Comparison of ENCODE assay signal across 21 cellular contexts in the genomic region with DNA sequence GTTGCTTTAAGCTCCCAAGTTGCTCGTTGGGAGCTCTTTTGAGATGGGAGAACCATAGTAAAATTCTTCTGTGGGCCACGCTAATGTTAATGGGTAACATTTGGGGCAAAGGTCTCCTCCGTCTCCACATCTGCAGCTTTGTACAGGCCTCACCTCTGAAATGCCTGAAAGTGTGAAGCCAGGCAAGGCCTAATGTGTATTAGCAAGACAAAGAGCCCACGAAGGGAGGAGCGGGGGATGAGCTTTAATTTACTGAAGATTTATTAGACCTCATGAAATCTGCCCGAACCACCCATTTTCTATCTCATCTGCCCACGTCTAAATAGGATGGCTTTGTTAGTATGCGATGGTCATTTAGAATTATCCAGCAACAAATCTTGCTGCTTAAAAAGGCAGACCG.
DNase-seq lines count a peak whose midpoint lies in the region; ATAC-seq and TF ChIP-seq lines count a peak whose summit lies in the region.
"Had no signal": no experiment of that assay in that cellular context is flagged by ENCODE, and none has a peak within 500 bp of the region (broad histone marks: within the 10 kb centered on the region; RNA-seq: fewer than 3 reads in every experiment).

No MANE protein-coding gene starts in this region.

- H3K27ac Mint-ChIP-seq in WTC11 (no peak overlapping the region), endodermal cell (no peak overlapping the region), neural crest cell (ENCODE audit: unreplicated experiment) (peak overlapping the region; percentile 66)
- H3K27ac Mint-ChIP-seq: CD4-positive, CD25-positive, alpha-beta regulatory T cell; CD8-positive, alpha-beta memory T cell; HFFc6 had no signal

- peaks cover 11% of the 10 kb centered on the region for H3K9me3 Mint-ChIP-seq in WTC11
- H3K9me3 Mint-ChIP-seq in endodermal cell: peaks cover 4% of the 10 kb centered on the region
- peaks cover 3% of the 10 kb centered on the region for H3K9me3 Mint-ChIP-seq in neural crest cell
- H3K9me3 Mint-ChIP-seq: CD8-positive, alpha-beta memory T cell had no signal

- H3K9me3 ChIP-seq in endodermal cell (ENCODE audit: control insufficient read depth, low read length): peaks cover 5% of the 10 kb centered on the region
- H3K9me3 ChIP-seq: BE2C had no signal

- no peak for DNase-seq in WTC11 (ENCODE audit: low spot score)
- DNase-seq in endodermal cell: no peak
- DNase-seq in neural crest cell (ENCODE audit: low read depth, low spot score): no peak
- DNase-seq in retina: peak; percentile 27
- no peak for DNase-seq in mucosa of gallbladder (ENCODE audit: low spot score)
- no peak for DNase-seq in HPDE6-E6E7 (ENCODE audit: extremely low spot score)
- DNase-seq in stimulated activated CD4-positive, alpha-beta T cell treated with anti-CD3 and anti-CD28 coated beads, Interleukin-2, amount 100 ng/mL, for 48 hours: no peak
- DNase-seq: ACHN; BE2C; C1 segment of cervical spinal cord; CD4-positive, CD25-positive, alpha-beta regulatory T cell; CD8-positive, alpha-beta memory T cell; COR-L47; DMS 273 treated with DMSO at 0.1 percent for 48 hours; DMS53; HFFc6; IMR-90 had no signal

- H3K36me3 Mint-ChIP-seq in WTC11 (peaks cover 2% of the 10 kb centered on the region; the same call in 1 of the 2 replicates), endodermal cell (ENCODE audit: low read depth) (no peaks in the 10 kb centered on the region), neural crest cell (ENCODE audit: low read depth) (peaks cover 16% of the 10 kb centered on the region)
- H3K36me3 Mint-ChIP-seq: CD4-positive, CD25-positive, alpha-beta regulatory T cell; CD8-positive, alpha-beta memory T cell had no signal

- H3K27me3 ChIP-seq in endodermal cell (ENCODE audit: control insufficient read depth, insufficient read depth, low read length, poor library complexity, severe bottlenecking): no peaks in the 10 kb centered on the region
- H3K27me3 ChIP-seq: BE2C had no signal

- POLR2A ChIA-PET in WTC11 (lab: Charles Lee): interaction anchor here (0.9 kb wide), 1 partner anchor 17 kb away, joined by 3 read pairs; no protein-coding TSS in a partner anchor

- H3K4me3 ChIP-seq in endodermal cell (ENCODE audit: low read length): no peak overlapping the region
- H3K4me3 ChIP-seq: K562 had no signal

- CTCF ChIA-PET in WTC11 (lab: Charles Lee): interaction anchor here (2.3 kb wide), 1 partner anchor 300 kb away, joined by 4 read pairs; no protein-coding TSS in a partner anchor

- H3K4me1 ChIP-seq in endodermal cell (ENCODE audit: control insufficient read depth, insufficient read depth, low read length): no peaks in the 10 kb centered on the region
- H3K4me1 ChIP-seq: BE2C had no signal

- 60 to 78% methylated on average over 7 to 9 of the region's 9 CpGs for whole genome bisulfite sequencing in endodermal cell (ENCODE audit: insufficient coverage in 1 of 2, insufficient read length in 1 of 2), 2 experiments

- H3K27ac ChIP-seq in endodermal cell (ENCODE audit: low read depth, low read length): peak overlapping the region; percentile 58
- H3K27ac ChIP-seq: HL-60 had no signal

- H3K27me3 Mint-ChIP-seq in WTC11 (ENCODE audit: low read depth) (no peaks in the 10 kb centered on the region), endodermal cell (ENCODE audit: insufficient read depth) (no peaks in the 10 kb centered on the region), neural crest cell (ENCODE audit: low read depth) (no peaks in the 10 kb centered on the region)

- TF ChIP-seq CTCF in WTC11 (IDR thresholded peaks at IDR 0.05) (no peak), endodermal cell (conservative IDR thresholded peaks at IDR 0.05) (no peak), neural crest cell (conservative IDR thresholded peaks at IDR 0.05) (no peak)

- ATAC-seq in WTC11: peak; percentile 51
- no peak for ATAC-seq in GM21723 (IDR thresholded peaks at IDR 0.05; ENCODE audit: unreplicated experiment)
- ATAC-seq: HCT116, K562 had no signal

- peaks cover 14% of the 10 kb centered on the region for H3K4me1 Mint-ChIP-seq in WTC11
- peaks cover 5% of the 10 kb centered on the region for H3K4me1 Mint-ChIP-seq in endodermal cell
- H3K4me1 Mint-ChIP-seq in neural crest cell: peaks cover 51% of the 10 kb centered on the region
- H3K4me1 Mint-ChIP-seq: CD4-positive, CD25-positive, alpha-beta regulatory T cell; CD8-positive, alpha-beta memory T cell had no signal

- no peaks in the 10 kb centered on the region for H3K36me3 ChIP-seq in endodermal cell (ENCODE audit: control insufficient read depth, insufficient read depth, low read length)
- H3K36me3 ChIP-seq: BE2C had no signal

- H3K9ac ChIP-seq in endodermal cell (ENCODE audit: extremely low read depth, low read length, poor library complexity, severe bottlenecking): no peak overlapping the region

- H3K4me3 Mint-ChIP-seq in WTC11 (no peak overlapping the region), endodermal cell (no peak overlapping the region), neural crest cell (peak overlapping the region; percentile 22)
- H3K4me3 Mint-ChIP-seq: CD4-positive, CD25-positive, alpha-beta regulatory T cell; CD8-positive, alpha-beta memory T cell; HFFc6 had no signal

TF ChIP-seq in WTC11, 78 proteins besides CTCF, POLR2A, EP300 and RAD21:
- TF ChIP-seq, protein P1, sequence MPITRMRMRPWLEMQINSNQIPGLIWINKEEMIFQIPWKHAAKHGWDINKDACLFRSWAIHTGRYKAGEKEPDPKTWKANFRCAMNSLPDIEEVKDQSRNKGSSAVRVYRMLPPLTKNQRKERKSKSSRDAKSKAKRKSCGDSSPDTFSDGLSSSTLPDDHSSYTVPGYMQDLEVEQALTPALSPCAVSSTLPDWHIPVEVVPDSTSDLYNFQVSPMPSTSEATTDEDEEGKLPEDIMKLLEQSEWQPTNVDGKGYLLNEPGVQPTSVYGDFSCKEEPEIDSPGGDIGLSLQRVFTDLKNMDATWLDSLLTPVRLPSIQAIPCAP (CRISPR knock-in tag; IDR thresholded peaks at IDR 0.05): no peak
- TF ChIP-seq GRHL2 (CRISPR knock-in tag; IDR thresholded peaks at IDR 0.05; ENCODE audit: insufficient replicate concordance, severe bottlenecking): no peak
- TF ChIP-seq, protein P2, sequence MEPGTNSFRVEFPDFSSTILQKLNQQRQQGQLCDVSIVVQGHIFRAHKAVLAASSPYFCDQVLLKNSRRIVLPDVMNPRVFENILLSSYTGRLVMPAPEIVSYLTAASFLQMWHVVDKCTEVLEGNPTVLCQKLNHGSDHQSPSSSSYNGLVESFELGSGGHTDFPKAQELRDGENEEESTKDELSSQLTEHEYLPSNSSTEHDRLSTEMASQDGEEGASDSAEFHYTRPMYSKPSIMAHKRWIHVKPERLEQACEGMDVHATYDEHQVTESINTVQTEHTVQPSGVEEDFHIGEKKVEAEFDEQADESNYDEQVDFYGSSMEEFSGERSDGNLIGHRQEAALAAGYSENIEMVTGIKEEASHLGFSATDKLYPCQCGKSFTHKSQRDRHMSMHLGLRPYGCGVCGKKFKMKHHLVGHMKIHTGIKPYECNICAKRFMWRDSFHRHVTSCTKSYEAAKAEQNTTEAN (CRISPR knock-in tag; IDR thresholded peaks at IDR 0.05): no peak
- no peak for TF ChIP-seq OVOL2 (CRISPR knock-in tag; IDR thresholded peaks at IDR 0.05; ENCODE audit: borderline replicate concordance)
- no peak for TF ChIP-seq NFATC4 (CRISPR knock-in tag; IDR thresholded peaks at IDR 0.05)
- TF ChIP-seq NFE2L1 (CRISPR knock-in tag; IDR thresholded peaks at IDR 0.05): no peak
- no peak for TF ChIP-seq JUN (CRISPR knock-in tag; IDR thresholded peaks at IDR 0.05)
- no peak for TF ChIP-seq GABPB1 (CRISPR knock-in tag; IDR thresholded peaks at IDR 0.05)
- no peak for TF ChIP-seq NR1H2 (CRISPR knock-in tag; IDR thresholded peaks at IDR 0.05)
- TF ChIP-seq ATF2 (CRISPR knock-in tag; IDR thresholded peaks at IDR 0.05; ENCODE audit: borderline replicate concordance, low read depth): no peak
- TF ChIP-seq ZNF232 (CRISPR knock-in tag; IDR thresholded peaks at IDR 0.05): no peak
- TF ChIP-seq ZNF512 (CRISPR knock-in tag; IDR thresholded peaks at IDR 0.05; ENCODE audit: borderline replicate concordance): no peak
